ENCODE assay signal across 1 cellular context in genomic region chr12:56224102-56224701, GRCh38.
TF ChIP-seq lines count a peak whose summit lies in the region.

Gene NABP2 (plus strand): TSS chr12:56224342. CDS start chr12:56224857, 515 bp downstream.

TF ChIP-seq in K562, 482 proteins besides CTCF, POLR2A, EP300 and RAD21 (continued from another document and continues in another):
- TF ChIP-seq, protein P1, sequence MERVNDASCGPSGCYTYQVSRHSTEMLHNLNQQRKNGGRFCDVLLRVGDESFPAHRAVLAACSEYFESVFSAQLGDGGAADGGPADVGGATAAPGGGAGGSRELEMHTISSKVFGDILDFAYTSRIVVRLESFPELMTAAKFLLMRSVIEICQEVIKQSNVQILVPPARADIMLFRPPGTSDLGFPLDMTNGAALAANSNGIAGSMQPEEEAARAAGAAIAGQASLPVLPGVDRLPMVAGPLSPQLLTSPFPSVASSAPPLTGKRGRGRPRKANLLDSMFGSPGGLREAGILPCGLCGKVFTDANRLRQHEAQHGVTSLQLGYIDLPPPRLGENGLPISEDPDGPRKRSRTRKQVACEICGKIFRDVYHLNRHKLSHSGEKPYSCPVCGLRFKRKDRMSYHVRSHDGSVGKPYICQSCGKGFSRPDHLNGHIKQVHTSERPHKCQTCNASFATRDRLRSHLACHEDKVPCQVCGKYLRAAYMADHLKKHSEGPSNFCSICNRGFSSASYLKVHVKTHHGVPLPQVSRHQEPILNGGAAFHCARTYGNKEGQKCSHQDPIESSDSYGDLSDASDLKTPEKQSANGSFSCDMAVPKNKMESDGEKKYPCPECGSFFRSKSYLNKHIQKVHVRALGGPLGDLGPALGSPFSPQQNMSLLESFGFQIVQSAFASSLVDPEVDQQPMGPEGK (CRISPR knock-in tag; IDR thresholded peaks at IDR 0.05; ENCODE audit: borderline replicate concordance), result no peak
- TF ChIP-seq SMAD1 (IDR thresholded peaks at IDR 0.05; ENCODE audit: low read depth, low read length, partially characterized antibody) (no peak), KAT7 (CRISPR knock-in tag; IDR thresholded peaks at IDR 0.05; ENCODE audit: borderline replicate concordance) (no peak), ETV1 (tag; conservative IDR thresholded peaks at IDR 0.05; ENCODE audit: low read depth) (peak; percentile 85), POLR2B (IDR thresholded peaks at IDR 0.05; ENCODE audit: low read depth, partially characterized antibody) (no peak), ZFPM2 (CRISPR knock-in tag; IDR thresholded peaks at IDR 0.05) (0 out of 2 replicates have a peak, but pooled peaks have one; percentile 20), XRCC5 (IDR thresholded peaks at IDR 0.05; ENCODE audit: low read depth, low read length) (peak; percentile 95), TSC22D4 (tag; IDR thresholded peaks at IDR 0.05) (no peak), NFYB (IDR thresholded peaks at IDR 0.05; ENCODE audit: extremely low read depth, insufficient read length) (peak; percentile 90), FOXP1 (CRISPR knock-in tag; IDR thresholded peaks at IDR 0.05) (no peak), SNAPC5 (CRISPR knock-in tag; IDR thresholded peaks at IDR 0.05) (no peak), ZNF175 (CRISPR knock-in tag; IDR thresholded peaks at IDR 0.05; ENCODE audit: low read depth) (0 out of 2 replicates have a peak, but pooled peaks have one; percentile 45), SIX5 (IDR thresholded peaks at IDR 0.05; ENCODE audit: borderline replicate concordance in 1 of 2, insufficient read depth in 1 of 2, low read depth in 1 of 2, low read length in 2 of 2) (no peak), E2F5 (CRISPR knock-in tag; IDR thresholded peaks at IDR 0.05) (no peak), CBX5 (IDR thresholded peaks at IDR 0.05; ENCODE audit: borderline replicate concordance, low read depth) (no peak), ARNT (IDR thresholded peaks at IDR 0.05) (0 out of 4 replicates have a peak, but pooled peaks of 1 of the 2 experiments have one; percentile 53), NFRKB (IDR thresholded peaks at IDR 0.05; ENCODE audit: low read depth) (0 out of 2 replicates have a peak, but pooled peaks have one; percentile 16), ZNF778 (CRISPR knock-in tag; IDR thresholded peaks at IDR 0.05) (no peak), XRCC4 (IDR thresholded peaks at IDR 0.05; ENCODE audit: extremely low read depth, insufficient read depth, insufficient read length) (no peak), BRD4 (IDR thresholded peaks at IDR 0.05) (no peak), MAX (CRISPR knock-in tag; IDR thresholded peaks at IDR 0.05) (peak; percentile 81), EGR1 (conservative IDR thresholded peaks at IDR 0.05) (peak; percentile 47), FIP1L1 (IDR thresholded peaks at IDR 0.05; ENCODE audit: low read depth, low read length, poor library complexity, severe bottlenecking) (peak; percentile 42), ZNF408 (CRISPR knock-in tag; IDR thresholded peaks at IDR 0.05; ENCODE audit: low read depth) (no peak), JUN (IDR thresholded peaks at IDR 0.05; ENCODE audit: borderline replicate concordance, low read depth, low read length) (peak; percentile 34; the same call in 1 of the 2 replicates), JUN (CRISPR knock-in tag; IDR thresholded peaks at IDR 0.05; ENCODE audit: borderline replicate concordance) (no peak), SP2 (IDR thresholded peaks at IDR 0.05; ENCODE audit: extremely low read depth, low read depth, low read length, poor library complexity, severe bottlenecking) (peak; percentile 70), TOE1 (IDR thresholded peaks at IDR 0.05; ENCODE audit: borderline replicate concordance) (peak; percentile 73; the same call in 1 of the 2 replicates), TOE1 (CRISPR knock-in tag; IDR thresholded peaks at IDR 0.05; ENCODE audit: borderline replicate concordance, low read depth) (0 out of 2 replicates have a peak, but pooled peaks have one; percentile 21), BRF2 (IDR thresholded peaks at IDR 0.05; ENCODE audit: borderline replicate concordance, insufficient read depth, insufficient read length) (no peak), JUND (IDR thresholded peaks at IDR 0.05; ENCODE audit: borderline replicate concordance, low read depth, low read length) (peak; percentile 44), JUND (tag; IDR thresholded peaks at IDR 0.05; ENCODE audit: borderline replicate concordance, low read depth, low read length) (peak; percentile 37; the same call in 1 of the 3 replicates), ESRRA (IDR thresholded peaks at IDR 0.05; ENCODE audit: borderline replicate concordance, low read depth) (peak; percentile 71), RB1 (IDR thresholded peaks at IDR 0.05; ENCODE audit: low read depth) (peak; percentile 97), TEAD4 (IDR thresholded peaks at IDR 0.05; ENCODE audit: low read length) (peak; percentile 38; the same call in 1 of the 2 replicates), TEAD4 (CRISPR knock-in tag; IDR thresholded peaks at IDR 0.05; ENCODE audit: borderline replicate concordance) (no peak), KLF16 (IDR thresholded peaks at IDR 0.05) (peak; percentile 75), KLF13 (tag; IDR thresholded peaks at IDR 0.05; ENCODE audit: borderline replicate concordance, low read depth) (no peak), MYC (IDR thresholded peaks at IDR 0.05; ENCODE audit: low read depth, low read length) (peak; percentile 87), MYC (CRISPR knock-in tag; IDR thresholded peaks at IDR 0.05; ENCODE audit: borderline replicate concordance, low read depth) (0 out of 2 replicates have a peak, but pooled peaks have one; percentile 41)
- TF ChIP-seq, protein P2, sequence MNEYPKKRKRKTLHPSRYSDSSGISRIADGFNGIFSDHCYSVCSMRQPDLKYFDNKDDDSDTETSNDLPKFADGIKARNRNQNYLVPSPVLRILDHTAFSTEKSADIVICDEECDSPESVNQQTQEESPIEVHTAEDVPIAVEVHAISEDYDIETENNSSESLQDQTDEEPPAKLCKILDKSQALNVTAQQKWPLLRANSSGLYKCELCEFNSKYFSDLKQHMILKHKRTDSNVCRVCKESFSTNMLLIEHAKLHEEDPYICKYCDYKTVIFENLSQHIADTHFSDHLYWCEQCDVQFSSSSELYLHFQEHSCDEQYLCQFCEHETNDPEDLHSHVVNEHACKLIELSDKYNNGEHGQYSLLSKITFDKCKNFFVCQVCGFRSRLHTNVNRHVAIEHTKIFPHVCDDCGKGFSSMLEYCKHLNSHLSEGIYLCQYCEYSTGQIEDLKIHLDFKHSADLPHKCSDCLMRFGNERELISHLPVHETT (CRISPR knock-in tag; conservative IDR thresholded peaks at IDR 0.05 in 1 of 2, IDR thresholded peaks at IDR 0.05 in 1 of 2), result peak in 1 of 2 experiments; percentile 67; a peak in 1 of 4 replicates
- TF ChIP-seq, protein P3, sequence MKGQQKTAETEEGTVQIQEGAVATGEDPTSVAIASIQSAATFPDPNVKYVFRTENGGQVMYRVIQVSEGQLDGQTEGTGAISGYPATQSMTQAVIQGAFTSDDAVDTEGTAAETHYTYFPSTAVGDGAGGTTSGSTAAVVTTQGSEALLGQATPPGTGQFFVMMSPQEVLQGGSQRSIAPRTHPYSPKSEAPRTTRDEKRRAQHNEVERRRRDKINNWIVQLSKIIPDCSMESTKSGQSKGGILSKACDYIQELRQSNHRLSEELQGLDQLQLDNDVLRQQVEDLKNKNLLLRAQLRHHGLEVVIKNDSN (CRISPR knock-in tag; IDR thresholded peaks at IDR 0.05), result peak; percentile 80
- TF ChIP-seq, protein P4, sequence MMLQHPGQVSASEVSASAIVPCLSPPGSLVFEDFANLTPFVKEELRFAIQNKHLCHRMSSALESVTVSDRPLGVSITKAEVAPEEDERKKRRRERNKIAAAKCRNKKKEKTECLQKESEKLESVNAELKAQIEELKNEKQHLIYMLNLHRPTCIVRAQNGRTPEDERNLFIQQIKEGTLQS (IDR thresholded peaks at IDR 0.05), result no peak
- TF ChIP-seq, protein P4 (CRISPR knock-in tag; conservative IDR thresholded peaks at IDR 0.05), result peak; percentile 78; the same call in 1 of the 2 replicates
- TF ChIP-seq, protein P5, sequence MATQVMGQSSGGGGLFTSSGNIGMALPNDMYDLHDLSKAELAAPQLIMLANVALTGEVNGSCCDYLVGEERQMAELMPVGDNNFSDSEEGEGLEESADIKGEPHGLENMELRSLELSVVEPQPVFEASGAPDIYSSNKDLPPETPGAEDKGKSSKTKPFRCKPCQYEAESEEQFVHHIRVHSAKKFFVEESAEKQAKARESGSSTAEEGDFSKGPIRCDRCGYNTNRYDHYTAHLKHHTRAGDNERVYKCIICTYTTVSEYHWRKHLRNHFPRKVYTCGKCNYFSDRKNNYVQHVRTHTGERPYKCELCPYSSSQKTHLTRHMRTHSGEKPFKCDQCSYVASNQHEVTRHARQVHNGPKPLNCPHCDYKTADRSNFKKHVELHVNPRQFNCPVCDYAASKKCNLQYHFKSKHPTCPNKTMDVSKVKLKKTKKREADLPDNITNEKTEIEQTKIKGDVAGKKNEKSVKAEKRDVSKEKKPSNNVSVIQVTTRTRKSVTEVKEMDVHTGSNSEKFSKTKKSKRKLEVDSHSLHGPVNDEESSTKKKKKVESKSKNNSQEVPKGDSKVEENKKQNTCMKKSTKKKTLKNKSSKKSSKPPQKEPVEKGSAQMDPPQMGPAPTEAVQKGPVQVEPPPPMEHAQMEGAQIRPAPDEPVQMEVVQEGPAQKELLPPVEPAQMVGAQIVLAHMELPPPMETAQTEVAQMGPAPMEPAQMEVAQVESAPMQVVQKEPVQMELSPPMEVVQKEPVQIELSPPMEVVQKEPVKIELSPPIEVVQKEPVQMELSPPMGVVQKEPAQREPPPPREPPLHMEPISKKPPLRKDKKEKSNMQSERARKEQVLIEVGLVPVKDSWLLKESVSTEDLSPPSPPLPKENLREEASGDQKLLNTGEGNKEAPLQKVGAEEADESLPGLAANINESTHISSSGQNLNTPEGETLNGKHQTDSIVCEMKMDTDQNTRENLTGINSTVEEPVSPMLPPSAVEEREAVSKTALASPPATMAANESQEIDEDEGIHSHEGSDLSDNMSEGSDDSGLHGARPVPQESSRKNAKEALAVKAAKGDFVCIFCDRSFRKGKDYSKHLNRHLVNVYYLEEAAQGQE (CRISPR knock-in tag; IDR thresholded peaks at IDR 0.05; ENCODE audit: low read depth), result peak; percentile 80; the same call in 1 of the 2 replicates
- TF ChIP-seq, protein P6, sequence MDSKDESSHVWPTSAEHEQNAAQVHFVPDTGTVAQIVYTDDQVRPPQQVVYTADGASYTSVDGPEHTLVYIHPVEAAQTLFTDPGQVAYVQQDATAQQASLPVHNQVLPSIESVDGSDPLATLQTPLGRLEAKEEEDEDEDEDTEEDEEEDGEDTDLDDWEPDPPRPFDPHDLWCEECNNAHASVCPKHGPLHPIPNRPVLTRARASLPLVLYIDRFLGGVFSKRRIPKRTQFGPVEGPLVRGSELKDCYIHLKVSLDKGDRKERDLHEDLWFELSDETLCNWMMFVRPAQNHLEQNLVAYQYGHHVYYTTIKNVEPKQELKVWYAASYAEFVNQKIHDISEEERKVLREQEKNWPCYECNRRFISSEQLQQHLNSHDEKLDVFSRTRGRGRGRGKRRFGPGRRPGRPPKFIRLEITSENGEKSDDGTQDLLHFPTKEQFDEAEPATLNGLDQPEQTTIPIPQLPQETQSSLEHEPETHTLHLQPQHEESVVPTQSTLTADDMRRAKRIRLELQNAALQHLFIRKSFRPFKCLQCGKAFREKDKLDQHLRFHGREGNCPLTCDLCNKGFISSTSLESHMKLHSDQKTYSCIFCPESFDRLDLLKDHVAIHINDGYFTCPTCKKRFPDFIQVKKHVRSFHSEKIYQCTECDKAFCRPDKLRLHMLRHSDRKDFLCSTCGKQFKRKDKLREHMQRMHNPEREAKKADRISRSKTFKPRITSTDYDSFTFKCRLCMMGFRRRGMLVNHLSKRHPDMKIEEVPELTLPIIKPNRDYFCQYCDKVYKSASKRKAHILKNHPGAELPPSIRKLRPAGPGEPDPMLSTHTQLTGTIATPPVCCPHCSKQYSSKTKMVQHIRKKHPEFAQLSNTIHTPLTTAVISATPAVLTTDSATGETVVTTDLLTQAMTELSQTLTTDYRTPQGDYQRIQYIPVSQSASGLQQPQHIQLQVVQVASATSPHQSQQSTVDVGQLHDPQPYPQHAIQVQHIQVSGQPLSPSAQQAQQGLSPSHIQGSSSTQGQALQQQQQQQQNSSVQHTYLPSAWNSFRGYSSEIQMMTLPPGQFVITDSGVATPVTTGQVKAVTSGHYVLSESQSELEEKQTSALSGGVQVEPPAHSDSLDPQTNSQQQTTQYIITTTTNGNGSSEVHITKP (IDR thresholded peaks at IDR 0.05; ENCODE audit: partially characterized antibody), result peak; percentile 56
- TF ChIP-seq, protein P7, sequence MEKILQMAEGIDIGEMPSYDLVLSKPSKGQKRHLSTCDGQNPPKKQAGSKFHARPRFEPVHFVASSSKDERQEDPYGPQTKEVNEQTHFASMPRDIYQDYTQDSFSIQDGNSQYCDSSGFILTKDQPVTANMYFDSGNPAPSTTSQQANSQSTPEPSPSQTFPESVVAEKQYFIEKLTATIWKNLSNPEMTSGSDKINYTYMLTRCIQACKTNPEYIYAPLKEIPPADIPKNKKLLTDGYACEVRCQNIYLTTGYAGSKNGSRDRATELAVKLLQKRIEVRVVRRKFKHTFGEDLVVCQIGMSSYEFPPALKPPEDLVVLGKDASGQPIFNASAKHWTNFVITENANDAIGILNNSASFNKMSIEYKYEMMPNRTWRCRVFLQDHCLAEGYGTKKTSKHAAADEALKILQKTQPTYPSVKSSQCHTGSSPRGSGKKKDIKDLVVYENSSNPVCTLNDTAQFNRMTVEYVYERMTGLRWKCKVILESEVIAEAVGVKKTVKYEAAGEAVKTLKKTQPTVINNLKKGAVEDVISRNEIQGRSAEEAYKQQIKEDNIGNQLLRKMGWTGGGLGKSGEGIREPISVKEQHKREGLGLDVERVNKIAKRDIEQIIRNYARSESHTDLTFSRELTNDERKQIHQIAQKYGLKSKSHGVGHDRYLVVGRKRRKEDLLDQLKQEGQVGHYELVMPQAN (IDR thresholded peaks at IDR 0.05; ENCODE audit: borderline replicate concordance), result no peak; the same call in 1 of the 2 replicates
